In genomic region chr9:64870594-64870993, GRCh38 we compare ENCODE assay signal across 8 cellular contexts.
DNase-seq lines count a peak whose midpoint lies in the region; ATAC-seq, FAIRE-seq and TF ChIP-seq lines count a peak whose summit lies in the region.
"Not testable (repeated sequence)": the region's sequence is repeated elsewhere in the genome, so short reads cannot be mapped to it uniquely, and the experiment has no call there.

No MANE protein-coding gene starts in this region.

- in situ Hi-C loops in Caki2 (cut with HindIII; ENCODE audit: low pct_unique_long_range_greater_than_20kb, low sequenced_read_pairs) = not testable (repeated sequence)

- not testable (repeated sequence) for TF ChIP-seq CTCF in kidney epithelial cell (IDR thresholded peaks at IDR 0.05; ENCODE audit: insufficient read depth, low read length, poor library complexity, severe bottlenecking)

- H3K27me3 ChIP-seq in kidney epithelial cell (ENCODE audit: control insufficient read depth, insufficient read depth, low read length) = not testable (repeated sequence)

- H3K4me3 ChIP-seq in kidney epithelial cell (ENCODE audit: low read depth, low read length) = not testable (repeated sequence)

- peak; percentile 54 for ATAC-seq in GM18519 (IDR thresholded peaks at IDR 0.05; ENCODE audit: low FRiP score, unreplicated experiment)
- peak; percentile 51 for ATAC-seq in HG03175 (IDR thresholded peaks at IDR 0.05; ENCODE audit: unreplicated experiment)

- FAIRE-seq in colon (lab: Jason Lieb, UNC) = peak; percentile 45

- peak; percentile 78 for DNase-seq in Caki2 (ENCODE audit: low read depth)
- peak; percentile 62 for DNase-seq in M059J (ENCODE audit: low read depth)
- DNase-seq in SW480 (ENCODE audit: low spot score) = peak; percentile 1
- DNase-seq in kidney epithelial cell (ENCODE audit: low read depth) = peak; percentile 57
- peak; percentile 2 for DNase-seq in pulmonary artery endothelial cell (ENCODE audit: low read depth, low spot score)

- not testable (repeated sequence) for H3K36me3 ChIP-seq in kidney epithelial cell (ENCODE audit: control insufficient read depth, insufficient read depth, low read length)

Comparison
In these comparisons a context has a peak if more than half of its experiments do, and no peak if none do; other contexts are left out.
1. DNase-seq: peak in every context shown above with its lines; median percentile 78 in Caki2; 62 in M059J; 57 in kidney epithelial cell; 2 in pulmonary artery endothelial cell; 1 in SW480.